ENCODE assay signal across 24 cellular contexts in genomic region chr2:200839513-200839912, GRCh38. TPM values are rescaled to one million over a fixed set of nuclear protein-coding genes. Genes with fewer than 3 reads are reported as not detected.
A peak's percentile ranks its signal among the peaks of the same experiment; 100 is the strongest.
DNase-seq lines count a peak whose midpoint lies in the region; ATAC-seq and TF ChIP-seq lines count a peak whose summit lies in the region.
"Had no signal": no experiment of that assay in that cellular context is flagged by ENCODE, and none has a peak within 500 bp of the region (broad histone marks: within the 10 kb centered on the region; RNA-seq: fewer than 3 reads in every experiment).

No MANE protein-coding gene starts in this region.

- no peak for TF ChIP-seq CTCF in PC-9 (conservative IDR thresholded peaks at IDR 0.05)
- no peak for TF ChIP-seq CTCF in mammary epithelial cell (conservative IDR thresholded peaks at IDR 0.05 in 1 of 2, IDR thresholded peaks at IDR 0.05 in 1 of 2; ENCODE audit: extremely low read depth in 1 of 2, insufficient read depth in 1 of 2, low read depth in 1 of 2, low read length in 2 of 2)
- TF ChIP-seq CTCF in osteocyte (IDR thresholded peaks at IDR 0.05): no peak
- no peak for TF ChIP-seq CTCF in chondrocyte (IDR thresholded peaks at IDR 0.05)

- peaks cover 11% of the 10 kb centered on the region for H3K4me1 ChIP-seq in PC-9 (replicated peaks; ENCODE audit: insufficient read depth)
- peaks cover 9% of the 10 kb centered on the region for H3K4me1 ChIP-seq in mammary epithelial cell (ENCODE audit: insufficient read depth, low read length)
- H3K4me1 ChIP-seq: A549; BLaER1 treated with 17β-estradiol and CSF1 and Interleukin-3, amounts not matched to agents 10 nM and 100 nM; Peyer's patch had no signal

- H3K9me3 ChIP-seq in PC-9 (ENCODE audit: insufficient read depth, low read depth) (peaks cover 19% of the 10 kb centered on the region), mammary epithelial cell (replicated peaks; ENCODE audit: insufficient read depth, low read length) (peaks cover 4% of the 10 kb centered on the region)

- H3K9ac ChIP-seq in mammary epithelial cell (ENCODE audit: insufficient read depth, low read length): no peak overlapping the region
- H3K9ac ChIP-seq: BLaER1 treated with 17β-estradiol and CSF1 and Interleukin-3, amounts not matched to agents 10 nM and 100 nM; GM23248; SK-N-SH had no signal

- H3K4me2 ChIP-seq in PC-9: peak overlapping the region; percentile 4; the same call in 1 of the 2 replicates
- no peak overlapping the region for H3K4me2 ChIP-seq in mammary epithelial cell (ENCODE audit: insufficient read depth, low read depth, low read length)
- H3K4me2 ChIP-seq: A549; BLaER1 treated with 17β-estradiol and CSF1 and Interleukin-3, amounts not matched to agents 10 nM and 100 nM; SK-N-SH had no signal

- no peaks in the 10 kb centered on the region for H3K79me2 ChIP-seq in PC-9 (ENCODE audit: low read depth)
- H3K79me2 ChIP-seq in mammary epithelial cell (ENCODE audit: insufficient read depth, low read length): no peaks in the 10 kb centered on the region

- H3K27ac Mint-ChIP-seq in osteocyte (ENCODE audit: unreplicated experiment) (no peak overlapping the region), chondrocyte (ENCODE audit: unreplicated experiment) (no peak overlapping the region)
- H3K27ac Mint-ChIP-seq: CD4-positive, alpha-beta memory T cell had no signal

- in situ Hi-C loops in mammary epithelial cell (cut with MboI; ENCODE audit: low sequenced_read_pairs in 2 of 2): no loop called here

- ATAC-seq in esophagus mucosa: peak; percentile 99
- ATAC-seq in HG02798 (IDR thresholded peaks at IDR 0.05; ENCODE audit: poor library complexity, unreplicated experiment): no peak
- ATAC-seq: A549, HCT116 had no signal

- no peaks in the 10 kb centered on the region for H3K27me3 ChIP-seq in PC-9 (ENCODE audit: insufficient read depth, low read depth)
- no peaks in the 10 kb centered on the region for H3K27me3 ChIP-seq in mammary epithelial cell (ENCODE audit: insufficient read depth, low read length)
- H3K27me3 ChIP-seq: BLaER1 treated with 17β-estradiol and CSF1 and Interleukin-3, amounts not matched to agents 10 nM and 100 nM; Peyer's patch had no signal

- H3K4me3 Mint-ChIP-seq in osteocyte (ENCODE audit: unreplicated experiment): no peak overlapping the region
- no peak overlapping the region for H3K4me3 Mint-ChIP-seq in chondrocyte (ENCODE audit: unreplicated experiment)
- H3K4me3 Mint-ChIP-seq: CD4-positive, alpha-beta memory T cell had no signal

- H3K4me3 ChIP-seq in PC-9 (no peak overlapping the region), mammary epithelial cell (replicated peaks in 1 of 3; ENCODE audit: insufficient read depth in 1 of 3, low read depth in 2 of 3, low read length in 3 of 3) (no peak overlapping the region)
- H3K4me3 ChIP-seq: A549; BLaER1 treated with 17β-estradiol and CSF1 and Interleukin-3, amounts not matched to agents 10 nM and 100 nM; GM23248; Peyer's patch had no signal

- peaks cover 8% of the 10 kb centered on the region for H3K9me3 Mint-ChIP-seq in osteocyte (ENCODE audit: unreplicated experiment)
- peaks cover 11% of the 10 kb centered on the region for H3K9me3 Mint-ChIP-seq in chondrocyte (ENCODE audit: low read depth)

- H3F3A ChIP-seq in PC-9 (ENCODE audit: insufficient read depth, low read depth): peaks cover 12% of the 10 kb centered on the region

- H4K20me1 ChIP-seq in PC-9 (ENCODE audit: insufficient read depth) (no peaks in the 10 kb centered on the region), mammary epithelial cell (ENCODE audit: insufficient read depth, low read length) (no peaks in the 10 kb centered on the region)
- H4K20me1 ChIP-seq: BLaER1 treated with 17β-estradiol and CSF1 and Interleukin-3, amounts not matched to agents 10 nM and 100 nM had no signal

- DNase-seq in PC-9 (peak; percentile 17 to 82), mammary epithelial cell (peak; percentile 70), osteocyte (ENCODE audit: extremely low spot score, unreplicated experiment) (peak; percentile 40), chondrocyte (ENCODE audit: low spot score) (no peak), HuH-7.5 (ENCODE audit: low spot score) (no peak)
- DNase-seq: AML-193; CD4-positive, alpha-beta memory T cell; COR-L47; DMS53; GM23248; KBM-7; MM.1S; NCI-H2029; NCI-H446; NCI-H524 treated with DMSO at 0.1 percent for 48 hours; NCI-H82; Peyer's patch; SK-N-SH; SW 1271 had no signal

- H3K36me3 ChIP-seq in PC-9 (ENCODE audit: low read depth) (no peaks in the 10 kb centered on the region), mammary epithelial cell (ENCODE audit: insufficient read depth, low read length) (no peaks in the 10 kb centered on the region)
- H3K36me3 ChIP-seq: BLaER1 treated with 17β-estradiol and CSF1 and Interleukin-3, amounts not matched to agents 10 nM and 100 nM; Peyer's patch had no signal

- WGBS in mammary epithelial cell (ENCODE audit: low coverage, missing lambda C conversion rate): 0% methylated on average over 3 of the region's 3 CpGs

- intact Hi-C loops in PC-9 (cut with micrococcal nuclease; ENCODE audit: unreplicated experiment): no loop called here
- intact Hi-C loops in mammary epithelial cell (cut with micrococcal nuclease): no loop called here

- H3K36me3 Mint-ChIP-seq in osteocyte (ENCODE audit: unreplicated experiment) (peaks cover 3% of the 10 kb centered on the region), chondrocyte (ENCODE audit: low read depth) (no peaks in the 10 kb centered on the region)
- H3K36me3 Mint-ChIP-seq: CD4-positive, alpha-beta memory T cell had no signal

- H2AFZ ChIP-seq in PC-9: no peak overlapping the region
- H2AFZ ChIP-seq in mammary epithelial cell (ENCODE audit: low read depth, low read length): peak overlapping the region; percentile 51
- H2AFZ ChIP-seq: GM23248 had no signal

- H3K27me3 Mint-ChIP-seq in osteocyte (ENCODE audit: unreplicated experiment) (peaks cover 4% of the 10 kb centered on the region), chondrocyte (ENCODE audit: low read depth) (no peaks in the 10 kb centered on the region)
- H3K27me3 Mint-ChIP-seq: CD4-positive, alpha-beta memory T cell had no signal

- BruUV-seq in PC-9 (replicated peaks; lab: Mats Ljungman, UMichigan): no TSS peak
- no TSS peak for BruUV-seq in mammary epithelial cell (replicated peaks; lab: Mats Ljungman, UMichigan)

- CTCF ChIA-PET in PC-9 (lab: Charles Lee) (interaction anchor here (0.6 to 0.7 kb wide), 2 partner anchors 15 to 772 kb away, joined by 3 to 6 read pairs; no protein-coding TSS in a partner anchor), mammary epithelial cell (lab: Charles Lee; ENCODE audit: low non-redundant PET) (no interaction called here)

- H3K4me1 Mint-ChIP-seq in osteocyte (ENCODE audit: unreplicated experiment) (no peaks in the 10 kb centered on the region), chondrocyte (ENCODE audit: low read depth) (no peaks in the 10 kb centered on the region)
- H3K4me1 Mint-ChIP-seq: CD4-positive, alpha-beta memory T cell had no signal

- H3K27ac ChIP-seq in PC-9: peak overlapping the region; percentile 71
- no peak overlapping the region for H3K27ac ChIP-seq in mammary epithelial cell (ENCODE audit: insufficient read depth, low read depth, low read length)
- H3K27ac ChIP-seq: A549; BLaER1 treated with 17β-estradiol and CSF1 and Interleukin-3, amounts not matched to agents 10 nM and 100 nM; GM23248; Peyer's patch had no signal

- H3K9me2 ChIP-seq in PC-9 (ENCODE audit: insufficient read depth): no peaks in the 10 kb centered on the region
- H3K9me2 ChIP-seq: SK-N-SH had no signal

- dilution Hi-C loops in mammary epithelial cell (cut with HindIII; ENCODE audit: low sequenced_read_pairs): no loop called here

- POLR2A ChIA-PET in PC-9 (lab: Charles Lee; ENCODE audit: unreplicated experiment): no interaction called here

RNA-seq across cellular contexts. Expression of gene CLK1, which starts 24.9 kb away (rescaled TPM):
- total RNA-seq in PC-9 (2021) (38.5 and 57.0 TPM in 2 replicates), mammary epithelial cell (10 to 100 TPM; 55.0 to 55.2 TPM), esophagus mucosa (51.1 TPM), osteocyte (92.0 and 96.8 TPM in 2 replicates), chondrocyte (46.7 to 66.0 TPM (median 58.4 TPM) in 3 replicates)
- 25.9 TPM for polyA plus RNA-seq in mammary epithelial cell
- 23.2 TPM for polyA minus RNA-seq in mammary epithelial cell

RNA-seq across cellular contexts. Expression of gene BZW1, which starts 27.8 kb away (rescaled TPM):
- total RNA-seq in PC-9 (2021) (274 and 300 TPM in 2 replicates), mammary epithelial cell (100 to 1,000 TPM; 350 to 501 TPM), esophagus mucosa (268 TPM), osteocyte (199 and 214 TPM in 2 replicates), chondrocyte (191 to 201 TPM (median 194 TPM) in 3 replicates)
- polyA plus RNA-seq in mammary epithelial cell: 288 TPM
- polyA minus RNA-seq in mammary epithelial cell: 855 TPM

RNA-seq across cellular contexts. Expression of gene PPIL3, which starts 49.4 kb away (rescaled TPM):
- total RNA-seq in PC-9 (2021) (41.0 and 49.0 TPM in 2 replicates), mammary epithelial cell (10 to 100 TPM; 18.5 to 45.1 TPM), esophagus mucosa (22.3 TPM), osteocyte (49.7 and 50.8 TPM in 2 replicates), chondrocyte (34.8 to 41.2 TPM (median 37.1 TPM) in 3 replicates)
- 23.0 TPM for polyA plus RNA-seq in mammary epithelial cell
- polyA minus RNA-seq in mammary epithelial cell: 20.4 TPM

RNA-seq across cellular contexts. Expression of gene NIF3L1, which starts 49.7 kb away (rescaled TPM):
- total RNA-seq in PC-9 (2021) (27.3 and 45.6 TPM in 2 replicates), mammary epithelial cell (10 to 100 TPM; 18.0 to 23.2 TPM), esophagus mucosa (23.2 TPM), osteocyte (22.6 and 23.1 TPM in 2 replicates), chondrocyte (14.8 to 22.2 TPM (median 17.5 TPM) in 3 replicates)
- 42.9 TPM for polyA plus RNA-seq in mammary epithelial cell
- polyA minus RNA-seq in mammary epithelial cell: 34.2 TPM

Comparison
In these comparisons a context has a peak if more than half of its experiments do, and no peak if none do; other contexts are left out.
1. DNase-seq: peak in PC-9 (2 of 2), mammary epithelial cell (single experiment) and osteocyte (single experiment); none in chondrocyte (single experiment) and HuH-7.5 (single experiment).